ENCODE assay signal across 15 cellular contexts in the genomic region with DNA sequence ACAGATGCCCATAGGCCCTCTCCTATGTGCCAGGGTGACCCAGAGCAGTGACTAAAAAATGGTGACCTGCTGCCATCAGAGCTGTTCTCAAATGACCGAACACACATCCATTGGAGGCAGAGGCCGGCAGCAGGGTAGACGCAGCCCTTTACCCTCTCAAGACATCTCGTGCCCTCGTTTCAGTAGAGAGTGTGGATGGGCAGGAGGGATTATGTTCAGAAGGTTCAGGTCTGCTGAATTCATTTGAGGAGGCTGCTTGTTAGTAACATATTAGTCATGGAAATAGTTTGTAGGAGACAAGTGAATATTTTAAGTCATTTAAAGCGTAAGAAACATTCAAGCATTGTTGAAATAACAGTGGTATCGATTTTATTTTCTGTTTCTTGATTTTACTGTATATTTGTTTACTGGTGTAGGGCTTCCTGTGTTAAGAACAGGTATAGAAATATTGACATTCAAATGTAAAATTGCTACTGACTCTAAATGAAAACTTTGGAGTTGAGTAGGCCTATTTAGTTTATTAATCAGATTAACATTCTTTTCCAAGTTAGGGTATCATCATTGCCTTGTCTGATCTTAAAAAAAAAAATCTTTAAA.
A peak's percentile ranks its signal among the peaks of the same experiment; 100 is the strongest.
DNase-seq lines count a peak whose midpoint lies in the region; ATAC-seq and TF ChIP-seq lines count a peak whose summit lies in the region.
"Had no signal": no experiment of that assay in that cellular context is flagged by ENCODE, and none has a peak within 500 bp of the region (broad histone marks: within the 10 kb centered on the region; RNA-seq: fewer than 3 reads in every experiment).

No MANE protein-coding gene starts in this region.

- peak; percentile 51 for ATAC-seq in GM19395 (IDR thresholded peaks at IDR 0.05; ENCODE audit: unreplicated experiment)
- ATAC-seq in HG02642 (IDR thresholded peaks at IDR 0.05; ENCODE audit: poor library complexity, unreplicated experiment) = peak; percentile 44
- ATAC-seq in activated B cell treated with CpG ODN at 0.5 μM for 24 hours (ENCODE audit: low read depth) = no peak
- ATAC-seq in stimulated activated effector memory CD8-positive, alpha-beta T cell treated with anti-CD3 and anti-CD28 coated beads, Interleukin-12 subunit alpha, Interleukin-12 subunit beta, amount 100 ng/mL, for 72 hours = peak; percentile 77
- ATAC-seq in HG03039 (IDR thresholded peaks at IDR 0.05; ENCODE audit: unreplicated experiment) = no peak
- ATAC-seq: lower lobe of right lung, PC-3 had no signal

- CTCF ChIA-PET in activated B cell treated with CpG ODN at 0.5 μM for 24 hours (lab: Charles Lee) = interaction anchor here (0.7 kb wide), 1 partner anchor 423 kb away, joined by 3 read pairs; no protein-coding TSS in a partner anchor

- no peaks in the 10 kb centered on the region for H3K27me3 Mint-ChIP-seq in activated B cell treated with CpG ODN at 0.5 μM for 24 hours

- H3K4me3 Mint-ChIP-seq in activated B cell treated with CpG ODN at 0.5 μM for 24 hours = no peak overlapping the region
- no peak overlapping the region for H3K4me3 Mint-ChIP-seq in stimulated activated effector memory CD8-positive, alpha-beta T cell treated with anti-CD3 and anti-CD28 coated beads, Interleukin-12 subunit alpha, Interleukin-12 subunit beta, amount 100 ng/mL, for 72 hours

- peaks cover 48% of the 10 kb centered on the region for H3K36me3 Mint-ChIP-seq in activated B cell treated with CpG ODN at 0.5 μM for 24 hours (ENCODE audit: low read depth)
- H3K36me3 Mint-ChIP-seq in stimulated activated effector memory CD8-positive, alpha-beta T cell treated with anti-CD3 and anti-CD28 coated beads, Interleukin-12 subunit alpha, Interleukin-12 subunit beta, amount 100 ng/mL, for 72 hours = peaks cover 9% of the 10 kb centered on the region

- POLR2A ChIA-PET in activated B cell treated with CpG ODN at 0.5 μM for 24 hours (lab: Charles Lee) = interaction anchor here (1.2 to 2.2 kb wide), 7 partner anchors 13 to 110 kb away, joined by 3 to 16 read pairs (median 4); no protein-coding TSS in a partner anchor

- no peaks in the 10 kb centered on the region for H3K9me3 Mint-ChIP-seq in activated B cell treated with CpG ODN at 0.5 μM for 24 hours
- H3K9me3 Mint-ChIP-seq in stimulated activated effector memory CD8-positive, alpha-beta T cell treated with anti-CD3 and anti-CD28 coated beads, Interleukin-12 subunit alpha, Interleukin-12 subunit beta, amount 100 ng/mL, for 72 hours = no peaks in the 10 kb centered on the region

- peak overlapping the region; percentile 93 for H3K27ac Mint-ChIP-seq in activated B cell treated with CpG ODN at 0.5 μM for 24 hours
- peak overlapping the region; percentile 56 for H3K27ac Mint-ChIP-seq in stimulated activated effector memory CD8-positive, alpha-beta T cell treated with anti-CD3 and anti-CD28 coated beads, Interleukin-12 subunit alpha, Interleukin-12 subunit beta, amount 100 ng/mL, for 72 hours

- peaks cover 54% of the 10 kb centered on the region for H3K4me1 Mint-ChIP-seq in activated B cell treated with CpG ODN at 0.5 μM for 24 hours
- peaks cover 4% of the 10 kb centered on the region for H3K4me1 Mint-ChIP-seq in stimulated activated effector memory CD8-positive, alpha-beta T cell treated with anti-CD3 and anti-CD28 coated beads, Interleukin-12 subunit alpha, Interleukin-12 subunit beta, amount 100 ng/mL, for 72 hours

- no peak for TF ChIP-seq CTCF in activated B cell treated with CpG ODN at 0.5 μM for 24 hours (IDR thresholded peaks at IDR 0.05)

- intact Hi-C loops in activated B cell treated with CpG ODN at 0.5 μM for 24 hours (cut with micrococcal nuclease) = loop anchor here (5.0 kb wide), 1 partner anchor 165 kb away; no protein-coding TSS in a partner anchor

- DNase-seq in activated B cell treated with CpG ODN at 0.5 μM for 24 hours (no peak), T-helper 9 cell (no peak), NCI-H526 (lab: John Stamatoyannopoulos, UW) (no peak)
- DNase-seq in stimulated activated effector memory CD8-positive, alpha-beta T cell treated with anti-CD3 and anti-CD28 coated beads, Interleukin-12 subunit alpha, Interleukin-12 subunit beta, amount 100 ng/mL, for 72 hours (ENCODE audit: low spot score in 2 of 2) = no peak
- no peak for DNase-seq in stimulated activated naive CD4-positive, alpha-beta T cell (lab: John Stamatoyannopoulos, UW)
- DNase-seq: adrenal gland, colonic mucosa, lower lobe of right lung, NCI-H1092, NCI-H446, PC-3, testis had no signal

Comparison
In these comparisons a context has a peak if more than half of its experiments do, and no peak if none do; other contexts are left out.
1. ATAC-seq: peak in GM19395 (single experiment), HG02642 (single experiment) and stimulated activated effector memory CD8-positive, alpha-beta T cell treated with anti-CD3 and anti-CD28 coated beads, Interleukin-12 subunit alpha, Interleukin-12 subunit beta, amount 100 ng/mL, for 72 hours (single experiment); none in activated B cell treated with CpG ODN at 0.5 μM for 24 hours (single experiment) and HG03039 (single experiment).